Comparison of ENCODE assay signal across 8 cellular contexts in genomic region chr6:128520436-128521301, GRCh38. TPM values are rescaled to one million over a fixed set of nuclear protein-coding genes. Genes with fewer than 3 reads are reported as not detected.
DNase-seq lines count a peak whose midpoint lies in the region; ATAC-seq lines count a peak whose summit lies in the region.

Gene PTPRK (minus strand): TSS chr6:128520599. CDS start chr6:128520358, 241 bp downstream.

- H3K27me3 Mint-ChIP-seq in activated T-cell treated with anti-CD3 and anti-CD28 coated beads, Interleukin-2, amount 50 U/mL, for 4 hours (ENCODE audit: low read depth) = peaks cover 65% of the 10 kb centered on the region

- H3K4me2 ChIP-seq in BLaER1 = peak within 1 kb of the TSS; percentile 94

- peaks cover 17% of the 10 kb centered on the region for H3K4me1 Mint-ChIP-seq in activated T-cell treated with anti-CD3 and anti-CD28 coated beads, Interleukin-2, amount 50 U/mL, for 4 hours (ENCODE audit: low read depth)

- 1% methylated on average over 61 to 85 of the region's 85 CpGs for WGBS in esophagus, 2 donors

- H3K36me3 ChIP-seq in BLaER1 (no peaks in the 10 kb centered on the region), esophagus (ENCODE audit: control insufficient read depth in 2 of 2, insufficient read depth in 2 of 2, low read length in 1 of 2) (no peaks in the 10 kb centered on the region), mucosa of rectum (ENCODE audit: control insufficient read depth in 2 of 2, insufficient read depth in 2 of 2, low read length in 2 of 2) (no peaks in the 10 kb centered on the region)

- peak; percentile 95 for DNase-seq in NCI-H774 (lab: John Stamatoyannopoulos, UW)
- DNase-seq in activated T-cell treated with anti-CD3 and anti-CD28 coated beads, Interleukin-2, amount 50 U/mL, for 4 hours = peak; percentile 86
- peak; percentile 71 to 81 for DNase-seq in stimulated activated CD8-positive, alpha-beta memory T cell treated with anti-CD3 and anti-CD28 coated beads, Interleukin-4, amount 100 ng/mL, for 4 hours (ENCODE audit: low read depth in 2 of 2, low spot score in 1 of 2)

- H3K27ac ChIP-seq in BLaER1 (peak within 1 kb of the TSS; percentile 86), esophagus (ENCODE audit: low read depth in 2 of 2, low read length in 1 of 2) (peak within 1 kb of the TSS; percentile 93 to 95), mucosa of rectum (ENCODE audit: low read depth in 2 of 2, low read length in 2 of 2) (peak within 1 kb of the TSS; percentile 95 to 96)

- no peaks in the 10 kb centered on the region for H3K9me3 Mint-ChIP-seq in activated T-cell treated with anti-CD3 and anti-CD28 coated beads, Interleukin-2, amount 50 U/mL, for 4 hours

- H3K4me3 ChIP-seq in BLaER1 (peak within 1 kb of the TSS; percentile 84), esophagus (ENCODE audit: low read depth in 1 of 2, low read length in 2 of 2) (peak within 1 kb of the TSS; percentile 79 to 80), mucosa of rectum (ENCODE audit: low read length in 2 of 2) (peak within 1 kb of the TSS; percentile 92 to 97)

- peak; percentile 80 for ATAC-seq in GM19043 (IDR thresholded peaks at IDR 0.05; ENCODE audit: low read depth, unreplicated experiment)
- ATAC-seq in HG03342 (IDR thresholded peaks at IDR 0.05; ENCODE audit: unreplicated experiment) = peak; percentile 93
- ATAC-seq in activated T-cell treated with anti-CD3 and anti-CD28 coated beads, Interleukin-2, amount 50 U/mL, for 4 hours = peak; percentile 90 to 92

- H4K20me1 ChIP-seq in BLaER1 = peaks cover 32% of the 10 kb centered on the region

- H3K9me3 ChIP-seq in BLaER1 (no peaks in the 10 kb centered on the region), esophagus (ENCODE audit: control insufficient read depth in 2 of 2, insufficient read depth in 1 of 2, low read depth in 1 of 2, low read length in 1 of 2) (no peaks in the 10 kb centered on the region), mucosa of rectum (ENCODE audit: control insufficient read depth in 2 of 2, low read length in 2 of 2) (no peaks in the 10 kb centered on the region)

- H3K4me1 ChIP-seq in BLaER1 = peaks cover 12% of the 10 kb centered on the region
- H3K4me1 ChIP-seq in esophagus (ENCODE audit: control insufficient read depth in 2 of 2, insufficient read depth in 2 of 2, low read length in 1 of 2) = no peaks in the 10 kb centered on the region
- H3K4me1 ChIP-seq in mucosa of rectum (ENCODE audit: control insufficient read depth in 2 of 2, insufficient read depth in 2 of 2, low read length in 2 of 2) = peaks cover 6 to 23% of the 10 kb centered on the region in 2 donors

- H3K9ac ChIP-seq in BLaER1 = peak within 1 kb of the TSS; percentile 89
- H3K9ac ChIP-seq in mucosa of rectum (ENCODE audit: low read depth in 1 of 2, low read length in 2 of 2) = peak within 1 kb of the TSS; percentile 92 to 99

- peak within 1 kb of the TSS; percentile 91 for H3K4me3 Mint-ChIP-seq in activated T-cell treated with anti-CD3 and anti-CD28 coated beads, Interleukin-2, amount 50 U/mL, for 4 hours

- H3K36me3 Mint-ChIP-seq in activated T-cell treated with anti-CD3 and anti-CD28 coated beads, Interleukin-2, amount 50 U/mL, for 4 hours (ENCODE audit: insufficient read depth) = no peaks in the 10 kb centered on the region

- no peaks in the 10 kb centered on the region for H3K27me3 ChIP-seq in BLaER1
- no peaks in the 10 kb centered on the region for H3K27me3 ChIP-seq in esophagus (ENCODE audit: control insufficient read depth in 1 of 2, insufficient read depth in 2 of 2, low read length in 2 of 2)
- no peaks in the 10 kb centered on the region for H3K27me3 ChIP-seq in mucosa of rectum (ENCODE audit: control insufficient read depth in 2 of 2, insufficient read depth in 2 of 2, low read length in 2 of 2)

RNA-seq across cellular contexts. Expression of gene PTPRK, which starts in this region (rescaled TPM):
- total RNA-seq in activated T-cell treated with anti-CD3 and anti-CD28 coated beads, Interleukin-2, amount 50 U/mL, for 4 hours = 10 to 100 TPM in 2 of 3 donors, 1 to 10 TPM in 1; 5.6 to 17.5 (median 11.6) TPM
- polyA plus RNA-seq in esophagus = 1 to 10 TPM; 4.3 to 5.1 TPM

Comparison
In these comparisons a context has a peak if more than half of its experiments do, and no peak if none do; other contexts are left out.
1. Peak in every context shown above with its lines: DNase-seq, ATAC-seq, H3K4me3 ChIP-seq and H3K27ac ChIP-seq.